ENCODE assay signal across 26 cellular contexts in genomic region chr14:24369907-24370687, GRCh38. TPM values are rescaled to one million over a fixed set of nuclear protein-coding genes. Genes with fewer than 3 reads are reported as not detected.
A peak's percentile ranks its signal among the peaks of the same experiment; 100 is the strongest.
DNase-seq lines count a peak whose midpoint lies in the region; ATAC-seq and TF ChIP-seq lines count a peak whose summit lies in the region.
"Had no signal": no experiment of that assay in that cellular context is flagged by ENCODE, and none has a peak within 500 bp of the region (broad histone marks: within the 10 kb centered on the region; RNA-seq: fewer than 3 reads in every experiment).

No MANE protein-coding gene starts in this region.

- no peaks in the 10 kb centered on the region for H3K9me3 ChIP-seq in breast epithelium
- no peaks in the 10 kb centered on the region for H3K9me3 ChIP-seq in esophagus squamous epithelium
- no peaks in the 10 kb centered on the region for H3K9me3 ChIP-seq in uterus
- H3K9me3 ChIP-seq: body of pancreas, colonic mucosa, upper lobe of right lung had no signal

- CTCF ChIA-PET in MCF 10A (lab: Yijun Ruan, JAX) = interaction anchor here (0.9 to 2.9 kb wide), 7 partner anchors 8 to 62 kb away, joined by 3 to 17 read pairs (median 8); partner anchors contain the start of gene NYNRIN

- H3K4me1 ChIP-seq in breast epithelium = peaks cover 4 to 5% of the 10 kb centered on the region in 2 donors
- peaks cover 22 to 81% (median 24%) of the 10 kb centered on the region in 3 donors for H3K4me1 ChIP-seq in esophagus squamous epithelium
- no peaks in the 10 kb centered on the region for H3K4me1 ChIP-seq in uterus

- H3K36me3 Mint-ChIP-seq in MCF 10A (ENCODE audit: insufficient read depth, unreplicated experiment) (peaks cover 7% of the 10 kb centered on the region), osteocyte (ENCODE audit: unreplicated experiment) (peaks cover 27% of the 10 kb centered on the region)
- H3K36me3 Mint-ChIP-seq: activated naive CD8-positive, alpha-beta T cell treated with anti-CD3 and anti-CD28 coated beads for 36 hours had no signal

- H3K4me3 Mint-ChIP-seq in MCF 10A (ENCODE audit: unreplicated experiment) = no peak overlapping the region
- peak overlapping the region; percentile 18 for H3K4me3 Mint-ChIP-seq in osteocyte (ENCODE audit: unreplicated experiment)
- H3K4me3 Mint-ChIP-seq: activated CD4-positive, alpha-beta T cell treated with anti-CD3 and anti-CD28 coated beads for 36 hours had no signal

- no peaks in the 10 kb centered on the region for H3K9me3 Mint-ChIP-seq in MCF 10A (ENCODE audit: unreplicated experiment)
- H3K9me3 Mint-ChIP-seq in osteocyte (ENCODE audit: unreplicated experiment) = no peaks in the 10 kb centered on the region
- H3K9me3 Mint-ChIP-seq: activated naive CD8-positive, alpha-beta T cell treated with anti-CD3 and anti-CD28 coated beads for 36 hours; activated T-helper 17 cell treated with anti-CD3 and anti-CD28 coated beads, Interleukin-2, amount 50 U/mL, for 72 hours had no signal

- H3K27ac ChIP-seq in breast epithelium (peak overlapping the region; percentile 93 to 98), esophagus squamous epithelium (peak overlapping the region in 3 of 4 donors; percentile 39 to 96 (median 93)), uterus (peak overlapping the region; percentile 94 to 99)
- H3K27ac ChIP-seq: 22Rv1, colonic mucosa, RWPE1 had no signal

- no TSS peak for BruUV-seq in MCF 10A (replicated peaks; lab: Mats Ljungman, UMichigan)

- intact Hi-C loops in breast epithelium (cut with DNase I; ENCODE audit: low total_unique reads) = loop anchor here (2.0 to 5.0 kb wide), 2 partner anchors 38 to 61 kb away; no protein-coding TSS in a partner anchor
- intact Hi-C loops in MCF 10A (cut with micrococcal nuclease) = no loop called here
- intact Hi-C loops in esophagus squamous epithelium (cut with DNase I) = loop anchor here (5.0 kb wide), 1 partner anchor 62 kb away; no protein-coding TSS in a partner anchor
- intact Hi-C loops in uterus (cut with DNase I; ENCODE audit: low total_unique reads) = loop anchor here (5.0 kb wide), 1 partner anchor 62 kb away; no protein-coding TSS in a partner anchor

- POLR2A ChIA-PET in MCF 10A (lab: Yijun Ruan, JAX) = interaction anchor here (0.7 to 0.8 kb wide), 2 partner anchors 10 to 60 kb away, joined by 3 to 5 read pairs; partner anchors contain the start of genes CBLN3 and KHNYN

- WGBS in esophagus squamous epithelium, 2 donors = 76% methylated on average over 5 of the region's 32 CpGs; no CpG with 5 or more reads in 1 of the 2 donors

- no peak overlapping the region for H3K27ac Mint-ChIP-seq in MCF 10A (ENCODE audit: low read depth, unreplicated experiment)
- H3K27ac Mint-ChIP-seq in osteocyte (ENCODE audit: unreplicated experiment) = no peak overlapping the region
- H3K27ac Mint-ChIP-seq: activated CD4-positive, alpha-beta T cell treated with anti-CD3 and anti-CD28 coated beads for 36 hours; activated naive CD8-positive, alpha-beta T cell treated with anti-CD3 and anti-CD28 coated beads for 36 hours; activated T-helper 17 cell treated with anti-CD3 and anti-CD28 coated beads, Interleukin-2, amount 50 U/mL, for 72 hours had no signal

- TF ChIP-seq POLR2A in breast epithelium (IDR thresholded peaks at IDR 0.05) (no peak), esophagus squamous epithelium (IDR thresholded peaks at IDR 0.05) (no peak), uterus (IDR thresholded peaks at IDR 0.05) (no peak)

- H3K27me3 ChIP-seq in breast epithelium = no peaks in the 10 kb centered on the region
- H3K27me3 ChIP-seq in esophagus squamous epithelium = peaks cover 0 to 19% (median 0%) of the 10 kb centered on the region in 4 donors
- H3K27me3 ChIP-seq in uterus = no peaks in the 10 kb centered on the region
- H3K27me3 ChIP-seq: body of pancreas, colonic mucosa, upper lobe of right lung had no signal

- peaks cover 20% of the 10 kb centered on the region for H3K4me1 Mint-ChIP-seq in MCF 10A (ENCODE audit: insufficient read depth, unreplicated experiment)
- H3K4me1 Mint-ChIP-seq in osteocyte (ENCODE audit: unreplicated experiment) = peaks cover 58% of the 10 kb centered on the region

- no peaks in the 10 kb centered on the region for H3K27me3 Mint-ChIP-seq in MCF 10A (ENCODE audit: insufficient read depth, unreplicated experiment)
- no peaks in the 10 kb centered on the region for H3K27me3 Mint-ChIP-seq in osteocyte (ENCODE audit: unreplicated experiment)

- TF ChIP-seq CTCF in breast epithelium (IDR thresholded peaks at IDR 0.05) (no peak), MCF 10A (IDR thresholded peaks at IDR 0.05; ENCODE audit: unreplicated experiment) (no peak), esophagus squamous epithelium (IDR thresholded peaks at IDR 0.05) (no peak), osteocyte (IDR thresholded peaks at IDR 0.05) (no peak), uterus (IDR thresholded peaks at IDR 0.05) (no peak)

- H3K36me3 ChIP-seq in breast epithelium (no peaks in the 10 kb centered on the region), esophagus squamous epithelium (peaks cover 0 to 22% (median 0%) of the 10 kb centered on the region in 3 donors), uterus (no peaks in the 10 kb centered on the region)
- H3K36me3 ChIP-seq: colonic mucosa, upper lobe of right lung had no signal

- DNase-seq in breast epithelium (ENCODE audit: low spot score in 2 of 2) = no peak
- DNase-seq in MCF 10A (ENCODE audit: unreplicated experiment) = no peak
- DNase-seq in esophagus squamous epithelium (lab: John Stamatoyannopoulos, UW) = no peak
- no peak for DNase-seq in osteocyte (ENCODE audit: extremely low spot score, unreplicated experiment)
- no peak for DNase-seq in uterus
- DNase-seq in RPMI8226 = no peak
- no peak for DNase-seq in activated T-cell treated with anti-CD3 and anti-CD28 coated beads for 4 hours
- DNase-seq: activated CD4-positive, alpha-beta T cell treated with anti-CD3 and anti-CD28 coated beads for 36 hours; activated naive CD8-positive, alpha-beta T cell treated with anti-CD3 and anti-CD28 coated beads for 36 hours; body of pancreas; Calu3; colonic mucosa; HCEC 1CT; hypothalamus; NCI-H1417 treated with DMSO at 0.1 percent for 48 hours; nucleus accumbens; stimulated activated naive CD4-positive, alpha-beta T cell treated with Interleukin-2 at 50 U/mL for 16 hours; SW 1271; upper lobe of right lung had no signal

- no peak for ATAC-seq in HG02571 (IDR thresholded peaks at IDR 0.05; ENCODE audit: unreplicated experiment)
- ATAC-seq: activated CD4-positive, alpha-beta T cell treated with anti-CD3 and anti-CD28 coated beads for 36 hours; activated T-helper 17 cell treated with anti-CD3 and anti-CD28 coated beads, Interleukin-2, amount 50 U/mL, for 72 hours; body of pancreas; right cardiac atrium; upper lobe of right lung had no signal

- H3K4me3 ChIP-seq in breast epithelium (peak overlapping the region in 2 of 3 donors; percentile 67 to 84), esophagus squamous epithelium (peak overlapping the region in 2 of 4 donors; percentile 62 to 74), uterus (no peak overlapping the region)
- H3K4me3 ChIP-seq: body of pancreas, lung had no signal

RNA-seq across cellular contexts. Expression of gene NFATC4, which starts 2.1 kb away (rescaled TPM):
- 10 to 100 TPM; 28.6 to 67.2 (median 32.8) TPM for total RNA-seq in breast epithelium
- total RNA-seq in MCF 10A (2022) = 0.23 and 1.7 TPM in 2 replicates
- 10 to 100 TPM in 2 of 4 donors, 1 to 10 TPM in 2; 2.7 to 22.5 (median 9.2) TPM for total RNA-seq in esophagus squamous epithelium
- total RNA-seq in osteocyte = 197 and 223 TPM in 2 replicates
- total RNA-seq in uterus = 100 to 1,000 TPM in 1 of 4 donors, 10 to 100 TPM in 3; 25.6 to 187 (median 86.4) TPM

RNA-seq across cellular contexts. Expression of gene NYNRIN, which starts 28.7 kb away (rescaled TPM):
- total RNA-seq in breast epithelium (1 to 10 TPM; 6.4 to 8.2 (median 7.7) TPM), MCF 10A (2022) (not detected in 2 replicates), esophagus squamous epithelium (10 to 100 TPM in 3 of 4 donors, 1 to 10 TPM in 1; 4.7 to 14.7 (median 11.8) TPM), osteocyte (39.6 and 40.2 TPM in 2 replicates), uterus (10 to 100 TPM in 3 of 4 donors, 1 to 10 TPM in 1; 4.9 to 51.1 (median 27.3) TPM)
- total RNA-seq: M059J had no signal

RNA-seq across cellular contexts. Expression of gene RIPK3, which starts 30.3 kb away (rescaled TPM):
- total RNA-seq in breast epithelium (10 to 100 TPM; 10.7 to 13.4 (median 12.0) TPM), MCF 10A (2022) (not detected in 2 replicates), esophagus squamous epithelium (10 to 100 TPM; 10.3 to 21.4 (median 12.7) TPM), osteocyte (0.78 and 1.3 TPM in 2 replicates), uterus (100 to 1,000 TPM in 1 of 4 donors, 1 to 10 TPM in 2, under 1 TPM in 1; 0.29 to 123 (median 6.0) TPM)
- total RNA-seq: M059J had no signal

RNA-seq across cellular contexts. Expression of gene ADCY4, which starts 35.2 kb away (rescaled TPM):
- total RNA-seq in breast epithelium (10 to 100 TPM; 13.8 to 60.6 (median 27.7) TPM), MCF 10A (2022) (not detected in 2 replicates), esophagus squamous epithelium (10 to 100 TPM in 2 of 4 donors, 1 to 10 TPM in 2; 3.1 to 23.1 (median 11.7) TPM), osteocyte (25.3 and 26.5 TPM in 2 replicates), uterus (100 to 1,000 TPM in 2 of 4 donors, 10 to 100 TPM in 2; 22.8 to 138 (median 86.1) TPM)
- total RNA-seq: M059J had no signal

RNA-seq across cellular contexts. Expression of gene LTB4R, which starts 58.8 kb away (rescaled TPM):
- total RNA-seq in breast epithelium = 10 to 100 TPM in 2 of 3 donors, 1 to 10 TPM in 1; 5.7 to 18.4 (median 12.8) TPM
- total RNA-seq in MCF 10A (2022) = 15.8 and 19.9 TPM in 2 replicates
- 10 to 100 TPM; 47.9 to 99.9 (median 85.4) TPM for total RNA-seq in esophagus squamous epithelium
- total RNA-seq in osteocyte = 10.0 and 11.3 TPM in 2 replicates
- total RNA-seq in uterus = 10 to 100 TPM in 1 of 4 donors, 1 to 10 TPM in 3; 3.7 to 19.5 (median 5.6) TPM

Comparison
In these comparisons a context has a peak if more than half of its experiments do, and no peak if none do; other contexts are left out.
1. H3K4me3 ChIP-seq: peak in breast epithelium (2 of 3); none in uterus (0 of 2).
2. Peak in every context shown above with its lines, with median percentiles within 50 percentile points of each other: H3K27ac ChIP-seq.